17 cellular contexts compared by ENCODE assay signal in the genomic region with DNA sequence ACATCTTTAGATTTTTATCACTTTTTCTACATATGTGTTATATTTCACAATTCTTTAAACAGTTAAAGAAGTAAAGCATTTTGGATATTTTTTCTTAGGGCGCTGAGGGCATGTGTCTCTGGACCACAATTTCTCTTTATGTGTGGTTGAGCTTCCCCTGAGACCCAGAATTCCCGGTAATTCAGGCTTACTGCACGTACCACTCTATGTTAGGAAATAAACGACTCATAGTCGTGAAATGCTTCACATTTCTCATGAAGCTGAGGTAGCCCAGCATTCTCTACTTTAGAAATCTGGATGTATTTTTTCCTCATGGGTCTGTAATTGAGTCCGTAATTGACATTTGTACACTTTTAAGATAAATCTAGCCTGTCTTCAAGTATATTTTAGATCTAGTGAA.
"Had no signal": no experiment of that assay in that cellular context is flagged by ENCODE, and none has a peak within 500 bp of the region (broad histone marks: within the 10 kb centered on the region; RNA-seq: fewer than 3 reads in every experiment).

No MANE protein-coding gene starts in this region.

- DNase-seq: activated CD4-positive, alpha-beta memory T cell treated with anti-CD3 and anti-CD28 coated beads for 36 hours; activated naive CD4-positive, alpha-beta T cell treated with anti-CD3 and anti-CD28 coated beads, Interleukin-2, amount 10 ng/mL, durations not matched to agents 7 days and 5 days; activated T-cell treated with anti-CD3 and anti-CD28 coated beads, Interleukin-2, amount 50 U/mL, for 24 hours; esophagus squamous epithelium; gastrocnemius medialis; heart left ventricle; immature natural killer cell; nephron progenitor cell; occipital lobe; right cardiac atrium; spleen; T-cell; T-helper 9 cell; upper lobe of right lung had no signal

- FAIRE-seq: colon, endothelial cell of umbilical vein had no signal

- H3K4me3 ChIP-seq: esophagus squamous epithelium, gastrocnemius medialis, heart left ventricle, spleen, thoracic aorta, upper lobe of right lung had no signal

- ATAC-seq: gastrocnemius medialis, heart left ventricle, right cardiac atrium, T-cell, upper lobe of right lung had no signal
